9 cellular contexts compared by ENCODE assay signal in the genomic region with DNA sequence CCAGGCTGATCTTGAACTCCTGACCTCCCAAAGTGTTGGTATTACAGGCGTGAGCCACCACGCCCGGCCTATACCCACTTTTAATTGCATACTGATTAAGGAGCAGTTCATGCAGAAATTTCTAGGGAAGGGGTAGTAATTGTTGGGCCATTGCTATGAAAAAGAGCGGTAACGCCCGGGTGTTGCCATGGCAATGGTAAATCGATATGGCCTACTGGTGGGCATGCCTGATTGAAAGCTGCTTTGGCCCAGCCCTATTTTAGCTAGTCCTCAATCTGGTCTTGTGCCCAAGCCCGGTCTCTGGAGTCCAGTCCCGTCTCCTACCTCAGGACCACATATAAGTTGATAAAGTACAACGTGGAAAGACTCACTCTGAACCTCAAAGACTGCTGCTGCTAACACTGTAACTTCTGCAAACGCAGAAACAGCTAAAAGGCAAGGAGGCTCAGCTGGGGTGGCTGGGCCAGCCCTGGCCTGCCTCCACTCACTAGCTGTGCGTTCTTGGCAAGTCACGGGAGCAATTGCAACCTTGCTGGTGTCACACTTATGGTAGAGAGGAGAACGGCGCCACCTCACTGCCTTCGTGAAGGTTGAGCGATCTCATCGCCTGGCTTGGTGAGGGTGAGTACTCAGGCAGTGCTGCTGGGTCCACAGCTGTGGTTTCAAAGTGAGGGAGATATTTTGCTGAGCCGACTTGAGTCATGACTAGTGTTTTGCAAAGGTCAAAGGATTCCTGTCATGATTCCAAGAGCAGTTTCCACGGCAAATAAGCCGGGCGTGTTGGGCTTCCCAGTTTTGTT. TPM values are rescaled to one million over a fixed set of nuclear protein-coding genes. Genes with fewer than 3 reads are reported as not detected.
DNase-seq lines count a peak whose midpoint lies in the region; ATAC-seq and TF ChIP-seq lines count a peak whose summit lies in the region.
"Had no signal": no experiment of that assay in that cellular context is flagged by ENCODE, and none has a peak within 500 bp of the region (broad histone marks: within the 10 kb centered on the region; RNA-seq: fewer than 3 reads in every experiment).

No MANE protein-coding gene starts in this region.

- no peaks in the 10 kb centered on the region for H3K27me3 ChIP-seq in esophagus squamous epithelium
- no peaks in the 10 kb centered on the region for H3K27me3 ChIP-seq in ovary

- H3K4me3 ChIP-seq in esophagus squamous epithelium: no peak overlapping the region
- H3K4me3 ChIP-seq in ovary: no peak overlapping the region

- peak overlapping the region; percentile 19 to 79 (median 44) for H3K27ac ChIP-seq in esophagus squamous epithelium
- H3K27ac ChIP-seq in ovary: peak overlapping the region in 1 of 2 donors; percentile 61

- no peak overlapping the region for H3K27ac Mint-ChIP-seq in effector memory CD8-positive, alpha-beta T cell

- intact Hi-C loops in esophagus squamous epithelium (cut with DNase I): no loop called here
- intact Hi-C loops in ovary (cut with DNase I): no loop called here

- H3K4me1 ChIP-seq in esophagus squamous epithelium (peaks cover 0 to 24% (median 10%) of the 10 kb centered on the region in 3 donors), ovary (ENCODE audit: insufficient read depth) (peaks cover 2% of the 10 kb centered on the region)

- no peak overlapping the region for H3K4me3 Mint-ChIP-seq in effector memory CD8-positive, alpha-beta T cell

- H3K9me3 ChIP-seq in esophagus squamous epithelium (no peaks in the 10 kb centered on the region), ovary (no peaks in the 10 kb centered on the region)

- DNase-seq in EL (peak; percentile 82), NCI-H2196 treated with DMSO at 0.1 percent for 48 hours (lab: John Stamatoyannopoulos, UW; ENCODE audit: unreplicated experiment) (peak; percentile 42), esophagus squamous epithelium (lab: John Stamatoyannopoulos, UW) (no peak), ovary (peak; percentile 76 to 81 (median 77)), LoVo (ENCODE audit: low spot score) (no peak), medulla oblongata (ENCODE audit: extremely low spot score) (no peak)
- no peak for DNase-seq in effector memory CD8-positive, alpha-beta T cell
- DNase-seq: activated T-cell treated with anti-CD3 and anti-CD28 coated beads for 4 hours had no signal

- no peak for TF ChIP-seq EP300 in ovary (IDR thresholded peaks at IDR 0.05)

- no peaks in the 10 kb centered on the region for H3K36me3 ChIP-seq in esophagus squamous epithelium
- H3K36me3 ChIP-seq in ovary: no peaks in the 10 kb centered on the region

- peaks cover 19 to 69% of the 10 kb centered on the region in 2 donors for H3K27me3 Mint-ChIP-seq in effector memory CD8-positive, alpha-beta T cell

- H3K9me3 Mint-ChIP-seq in effector memory CD8-positive, alpha-beta T cell: no peaks in the 10 kb centered on the region

- ATAC-seq in effector memory CD8-positive, alpha-beta T cell (replicated peaks): no peak
- ATAC-seq in GM21381 (IDR thresholded peaks at IDR 0.05; ENCODE audit: unreplicated experiment): no peak

- TF ChIP-seq POLR2A in esophagus squamous epithelium (IDR thresholded peaks at IDR 0.05): no peak
- no peak for TF ChIP-seq POLR2A in ovary (IDR thresholded peaks at IDR 0.05)

- H3K36me3 Mint-ChIP-seq in effector memory CD8-positive, alpha-beta T cell (ENCODE audit: insufficient read depth): no peaks in the 10 kb centered on the region

- peak in 1 of 6 experiments; percentile 10 for TF ChIP-seq CTCF in esophagus squamous epithelium (IDR thresholded peaks at IDR 0.05)
- no peak for TF ChIP-seq CTCF in ovary (IDR thresholded peaks at IDR 0.05)

- 37% methylated on average over 15 to 17 of the region's 22 CpGs for WGBS in esophagus squamous epithelium, 2 donors
- WGBS in ovary, 3 donors: 34 to 42% (median 40%) methylated on average over 22 of the region's 22 CpGs

- peaks cover 0 to 2% of the 10 kb centered on the region in 2 donors for H3K4me1 Mint-ChIP-seq in effector memory CD8-positive, alpha-beta T cell (ENCODE audit: low read depth in 2 of 2)

RNA-seq across cellular contexts. Expression of a gene that starts 57.0 kb away (rescaled TPM):
- total RNA-seq in esophagus squamous epithelium (10 to 100 TPM; 16.6 to 30.6 (median 20.7) TPM), ovary (10 to 100 TPM; 11.1 to 37.0 (median 23.3) TPM)
- polyA plus RNA-seq in ovary: 10 to 100 TPM; 16.6 to 74.8 TPM

Comparison
In these comparisons a context has a peak if more than half of its experiments do, and no peak if none do; other contexts are left out.
1. DNase-seq: peak in EL (single experiment), NCI-H2196 treated with DMSO at 0.1 percent for 48 hours (single experiment) and ovary (5 of 5); none in esophagus squamous epithelium (single experiment), effector memory CD8-positive, alpha-beta T cell (0 of 3), LoVo (single experiment) and medulla oblongata (single experiment).